Comparison of ENCODE assay signal across 13 cellular contexts in the genomic region with DNA sequence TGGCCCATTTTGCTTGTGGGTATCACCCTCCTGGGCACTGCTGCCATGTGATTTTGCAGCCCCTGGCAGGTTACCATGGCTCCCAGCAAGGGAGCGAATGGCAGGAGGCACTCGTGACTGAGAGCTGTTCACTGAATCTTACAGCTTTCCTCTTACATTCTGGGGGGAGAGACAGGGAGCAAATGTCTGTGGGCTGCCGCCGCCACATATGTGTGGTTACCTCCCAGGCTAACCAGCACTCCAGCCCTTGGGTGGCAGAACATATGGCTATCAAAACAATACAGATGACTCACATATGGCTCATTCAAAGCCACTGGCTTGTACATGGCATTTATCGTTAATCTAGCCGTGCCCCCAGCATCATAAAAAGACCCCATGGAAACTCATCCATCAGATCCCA. TPM values are rescaled to one million over a fixed set of nuclear protein-coding genes. Genes with fewer than 3 reads are reported as not detected.
DNase-seq lines count a peak whose midpoint lies in the region; ATAC-seq lines count a peak whose summit lies in the region.
"Had no signal": no experiment of that assay in that cellular context is flagged by ENCODE, and none has a peak within 500 bp of the region (broad histone marks: within the 10 kb centered on the region; RNA-seq: fewer than 3 reads in every experiment).

No MANE protein-coding gene starts in this region.

- no peaks in the 10 kb centered on the region for H3K9me3 Mint-ChIP-seq in activated CD4-positive, alpha-beta T cell treated with anti-CD3 and anti-CD28 coated beads, Interleukin-2, amount 10 ng/mL, durations not matched to agents 24 days and 14 days
- no peaks in the 10 kb centered on the region for H3K9me3 Mint-ChIP-seq in effector memory CD8-positive, alpha-beta T cell

- peak; percentile 13 for ATAC-seq in esophagus mucosa
- no peak for ATAC-seq in effector memory CD8-positive, alpha-beta T cell (replicated peaks)
- no peak for ATAC-seq in HG03175 (IDR thresholded peaks at IDR 0.05; ENCODE audit: unreplicated experiment)
- ATAC-seq: left lung had no signal

- peak overlapping the region; percentile 26 for H3K27ac Mint-ChIP-seq in activated CD4-positive, alpha-beta T cell treated with anti-CD3 and anti-CD28 coated beads, Interleukin-2, amount 10 ng/mL, durations not matched to agents 24 days and 14 days
- H3K27ac Mint-ChIP-seq in effector memory CD8-positive, alpha-beta T cell = no peak overlapping the region

- intact Hi-C loops in activated CD4-positive, alpha-beta T cell treated with anti-CD3 and anti-CD28 coated beads, Interleukin-2, amount 10 ng/mL, durations not matched to agents 24 days and 14 days (cut with micrococcal nuclease) = no loop called here

- H3K4me3 ChIP-seq in skeletal muscle cell (ENCODE audit: low read depth, low read length) = no peak overlapping the region
- H3K4me3 ChIP-seq: breast epithelium, left lung, pancreas had no signal

- no peaks in the 10 kb centered on the region for H3K27me3 Mint-ChIP-seq in activated CD4-positive, alpha-beta T cell treated with anti-CD3 and anti-CD28 coated beads, Interleukin-2, amount 10 ng/mL, durations not matched to agents 24 days and 14 days
- H3K27me3 Mint-ChIP-seq in effector memory CD8-positive, alpha-beta T cell = no peaks in the 10 kb centered on the region

- H3K4me1 Mint-ChIP-seq in activated CD4-positive, alpha-beta T cell treated with anti-CD3 and anti-CD28 coated beads, Interleukin-2, amount 10 ng/mL, durations not matched to agents 24 days and 14 days = peaks cover 17% of the 10 kb centered on the region
- H3K4me1 Mint-ChIP-seq in effector memory CD8-positive, alpha-beta T cell (ENCODE audit: low read depth in 2 of 2) = peaks cover 0 to 3% of the 10 kb centered on the region in 2 donors

- DNase-seq in activated CD4-positive, alpha-beta T cell treated with anti-CD3 and anti-CD28 coated beads, Interleukin-2, amount 10 ng/mL, durations not matched to agents 24 days and 14 days = no peak
- no peak for DNase-seq in activated CD4-positive, alpha-beta T cell treated with anti-CD3 and anti-CD28 coated beads, Interleukin-2, amount 50 U/mL, for 48 hours
- peak; percentile 92 for DNase-seq in RPMI7951 (ENCODE audit: low read depth)
- peak; percentile 67 for DNase-seq in skeletal muscle cell (ENCODE audit: low read depth)
- no peak for DNase-seq in effector memory CD8-positive, alpha-beta T cell
- no peak for DNase-seq in iPS-NIHi11 (ENCODE audit: low spot score)
- DNase-seq: left lung, NCI-H187, pancreas, WERI-Rb-1 had no signal

- H3K36me3 Mint-ChIP-seq in activated CD4-positive, alpha-beta T cell treated with anti-CD3 and anti-CD28 coated beads, Interleukin-2, amount 10 ng/mL, durations not matched to agents 24 days and 14 days (ENCODE audit: low read depth) = peaks cover 72% of the 10 kb centered on the region
- peaks cover 82% of the 10 kb centered on the region for H3K36me3 Mint-ChIP-seq in effector memory CD8-positive, alpha-beta T cell (ENCODE audit: insufficient read depth)

- H3K4me3 Mint-ChIP-seq in activated CD4-positive, alpha-beta T cell treated with anti-CD3 and anti-CD28 coated beads, Interleukin-2, amount 10 ng/mL, durations not matched to agents 24 days and 14 days = no peak overlapping the region
- H3K4me3 Mint-ChIP-seq in effector memory CD8-positive, alpha-beta T cell = no peak overlapping the region

RNA-seq across cellular contexts. Expression of a gene that starts 19.8 kb away (rescaled TPM):
- 54.3 and 56.5 TPM in 2 replicates for total RNA-seq in activated CD4-positive, alpha-beta T cell treated with anti-CD3 and anti-CD28 coated beads, Interleukin-2, amount 10 ng/mL, durations not matched to agents 24 days and 14 days
- 35.9 and 39.6 TPM in 2 replicates for total RNA-seq in RPMI7951 (2014; rRNA removed; shearing (Covaris generic))
- 103 TPM for total RNA-seq in esophagus mucosa

RNA-seq across cellular contexts. Expression of a gene that starts 20.0 kb away (rescaled TPM):
- total RNA-seq in activated CD4-positive, alpha-beta T cell treated with anti-CD3 and anti-CD28 coated beads, Interleukin-2, amount 10 ng/mL, durations not matched to agents 24 days and 14 days = 17.5 and 18.0 TPM in 2 replicates
- 7.1 and 7.7 TPM in 2 replicates for total RNA-seq in RPMI7951 (2014; rRNA removed; shearing (Covaris generic))
- total RNA-seq in esophagus mucosa = 21.0 TPM

Comparison
In these comparisons a context has a peak if more than half of its experiments do, and no peak if none do; other contexts are left out.
1. DNase-seq: peak in RPMI7951 (single experiment) and skeletal muscle cell (single experiment); none in activated CD4-positive, alpha-beta T cell treated with anti-CD3 and anti-CD28 coated beads, Interleukin-2, amount 10 ng/mL, durations not matched to agents 24 days and 14 days (single experiment), activated CD4-positive, alpha-beta T cell treated with anti-CD3 and anti-CD28 coated beads, Interleukin-2, amount 50 U/mL, for 48 hours (0 of 2), effector memory CD8-positive, alpha-beta T cell (0 of 3) and iPS-NIHi11 (single experiment).